Comparison of ENCODE assay signal across 1 cellular context in the genomic region with DNA sequence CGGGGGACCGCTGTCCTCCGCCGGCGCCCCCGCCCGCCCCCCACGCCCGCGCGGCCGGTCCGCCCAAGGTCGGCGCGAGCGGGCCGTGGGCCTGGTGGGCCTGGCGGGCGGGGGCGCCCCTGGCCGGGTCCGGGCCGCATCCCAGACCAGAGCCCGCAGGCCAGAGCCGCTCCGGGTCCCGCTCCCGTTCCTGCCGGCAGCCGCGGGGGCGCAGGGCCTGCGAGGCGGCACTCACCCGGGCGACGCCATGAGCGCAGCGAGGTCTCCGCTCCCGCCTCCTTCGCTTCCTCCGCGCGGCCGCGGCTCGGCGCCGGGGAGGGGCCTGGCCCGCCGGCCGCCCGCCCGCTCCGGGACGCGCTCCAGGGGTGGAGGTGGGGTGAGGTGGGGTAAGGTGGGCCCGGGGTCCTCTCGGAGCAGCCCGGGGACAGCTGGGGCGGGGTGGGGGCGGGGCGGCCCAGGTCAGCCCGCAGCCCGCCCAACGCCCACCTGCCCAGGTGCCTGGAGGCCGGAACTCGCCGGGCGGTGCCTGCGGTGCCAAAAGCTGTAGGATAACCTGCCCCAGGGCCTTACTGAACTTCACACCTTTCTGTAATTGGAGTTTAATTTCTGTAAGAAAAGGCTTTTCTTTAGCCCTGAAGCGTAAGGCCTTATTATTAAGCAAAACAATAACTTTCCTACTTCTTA.
TF ChIP-seq lines count a peak whose summit lies in the region.

A gene with protein sequence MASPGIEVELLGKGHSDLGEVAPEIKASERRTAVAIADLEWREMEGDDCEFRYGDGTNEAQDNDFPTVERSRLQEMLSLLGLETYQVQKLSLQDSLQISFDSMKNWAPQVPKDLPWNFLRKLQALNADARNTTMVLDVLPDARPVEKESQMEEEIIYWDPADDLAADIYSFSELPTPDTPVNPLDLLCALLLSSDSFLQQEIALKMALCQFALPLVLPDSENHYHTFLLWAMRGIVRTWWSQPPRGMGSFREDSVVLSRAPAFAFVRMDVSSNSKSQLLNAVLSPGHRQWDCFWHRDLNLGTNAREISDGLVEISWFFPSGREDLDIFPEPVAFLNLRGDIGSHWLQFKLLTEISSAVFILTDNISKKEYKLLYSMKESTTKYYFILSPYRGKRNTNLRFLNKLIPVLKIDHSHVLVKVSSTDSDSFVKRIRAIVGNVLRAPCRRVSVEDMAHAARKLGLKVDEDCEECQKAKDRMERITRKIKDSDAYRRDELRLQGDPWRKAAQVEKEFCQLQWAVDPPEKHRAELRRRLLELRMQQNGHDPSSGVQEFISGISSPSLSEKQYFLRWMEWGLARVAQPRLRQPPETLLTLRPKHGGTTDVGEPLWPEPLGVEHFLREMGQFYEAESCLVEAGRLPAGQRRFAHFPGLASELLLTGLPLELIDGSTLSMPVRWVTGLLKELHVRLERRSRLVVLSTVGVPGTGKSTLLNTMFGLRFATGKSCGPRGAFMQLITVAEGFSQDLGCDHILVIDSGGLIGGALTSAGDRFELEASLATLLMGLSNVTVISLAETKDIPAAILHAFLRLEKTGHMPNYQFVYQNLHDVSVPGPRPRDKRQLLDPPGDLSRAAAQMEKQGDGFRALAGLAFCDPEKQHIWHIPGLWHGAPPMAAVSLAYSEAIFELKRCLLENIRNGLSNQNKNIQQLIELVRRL (minus strand): TSS at position 270 of the 684 bp plus-strand sequence. CDS start 21 bp downstream, at position 249.

TF ChIP-seq in SK-N-SH treated with all-trans-retinoic acid at 6 μM for 48 hours, 23 proteins besides CTCF, POLR2A, EP300 and RAD21 (continued from another document):
- no peak for TF ChIP-seq RARB (CRISPR knock-in tag; IDR thresholded peaks at IDR 0.05)
- no peak for TF ChIP-seq ZFP3 (CRISPR knock-in tag; IDR thresholded peaks at IDR 0.05)
- TF ChIP-seq BACH2 (CRISPR knock-in tag; IDR thresholded peaks at IDR 0.05; ENCODE audit: borderline replicate concordance) = no peak
- TF ChIP-seq SNAI2 (CRISPR knock-in tag; IDR thresholded peaks at IDR 0.05) = no peak
- no peak for TF ChIP-seq GLIS3 (CRISPR knock-in tag; IDR thresholded peaks at IDR 0.05)
- no peak for TF ChIP-seq TOX (CRISPR knock-in tag; IDR thresholded peaks at IDR 0.05; ENCODE audit: borderline replicate concordance)
- TF ChIP-seq ZNF565 (CRISPR knock-in tag; conservative IDR thresholded peaks at IDR 0.05; ENCODE audit: low read depth) = no peak
- no peak for TF ChIP-seq OSR1 (CRISPR knock-in tag; IDR thresholded peaks at IDR 0.05)
- TF ChIP-seq ARNTL (CRISPR knock-in tag; IDR thresholded peaks at IDR 0.05; ENCODE audit: borderline replicate concordance, low read depth) = no peak
- TF ChIP-seq ISL1 (CRISPR knock-in tag; IDR thresholded peaks at IDR 0.05) = no peak
- no peak for TF ChIP-seq ZNF70 (CRISPR knock-in tag; IDR thresholded peaks at IDR 0.05)
- TF ChIP-seq, protein P1, sequence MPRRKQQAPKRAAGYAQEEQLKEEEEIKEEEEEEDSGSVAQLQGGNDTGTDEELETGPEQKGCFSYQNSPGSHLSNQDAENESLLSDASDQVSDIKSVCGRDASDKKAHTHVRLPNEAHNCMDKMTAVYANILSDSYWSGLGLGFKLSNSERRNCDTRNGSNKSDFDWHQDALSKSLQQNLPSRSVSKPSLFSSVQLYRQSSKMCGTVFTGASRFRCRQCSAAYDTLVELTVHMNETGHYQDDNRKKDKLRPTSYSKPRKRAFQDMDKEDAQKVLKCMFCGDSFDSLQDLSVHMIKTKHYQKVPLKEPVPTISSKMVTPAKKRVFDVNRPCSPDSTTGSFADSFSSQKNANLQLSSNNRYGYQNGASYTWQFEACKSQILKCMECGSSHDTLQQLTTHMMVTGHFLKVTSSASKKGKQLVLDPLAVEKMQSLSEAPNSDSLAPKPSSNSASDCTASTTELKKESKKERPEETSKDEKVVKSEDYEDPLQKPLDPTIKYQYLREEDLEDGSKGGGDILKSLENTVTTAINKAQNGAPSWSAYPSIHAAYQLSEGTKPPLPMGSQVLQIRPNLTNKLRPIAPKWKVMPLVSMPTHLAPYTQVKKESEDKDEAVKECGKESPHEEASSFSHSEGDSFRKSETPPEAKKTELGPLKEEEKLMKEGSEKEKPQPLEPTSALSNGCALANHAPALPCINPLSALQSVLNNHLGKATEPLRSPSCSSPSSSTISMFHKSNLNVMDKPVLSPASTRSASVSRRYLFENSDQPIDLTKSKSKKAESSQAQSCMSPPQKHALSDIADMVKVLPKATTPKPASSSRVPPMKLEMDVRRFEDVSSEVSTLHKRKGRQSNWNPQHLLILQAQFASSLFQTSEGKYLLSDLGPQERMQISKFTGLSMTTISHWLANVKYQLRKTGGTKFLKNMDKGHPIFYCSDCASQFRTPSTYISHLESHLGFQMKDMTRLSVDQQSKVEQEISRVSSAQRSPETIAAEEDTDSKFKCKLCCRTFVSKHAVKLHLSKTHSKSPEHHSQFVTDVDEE (CRISPR knock-in tag; IDR thresholded peaks at IDR 0.05) = no peak
- TF ChIP-seq CSDC2 (CRISPR knock-in tag; IDR thresholded peaks at IDR 0.05) = no peak
- TF ChIP-seq, protein P2, sequence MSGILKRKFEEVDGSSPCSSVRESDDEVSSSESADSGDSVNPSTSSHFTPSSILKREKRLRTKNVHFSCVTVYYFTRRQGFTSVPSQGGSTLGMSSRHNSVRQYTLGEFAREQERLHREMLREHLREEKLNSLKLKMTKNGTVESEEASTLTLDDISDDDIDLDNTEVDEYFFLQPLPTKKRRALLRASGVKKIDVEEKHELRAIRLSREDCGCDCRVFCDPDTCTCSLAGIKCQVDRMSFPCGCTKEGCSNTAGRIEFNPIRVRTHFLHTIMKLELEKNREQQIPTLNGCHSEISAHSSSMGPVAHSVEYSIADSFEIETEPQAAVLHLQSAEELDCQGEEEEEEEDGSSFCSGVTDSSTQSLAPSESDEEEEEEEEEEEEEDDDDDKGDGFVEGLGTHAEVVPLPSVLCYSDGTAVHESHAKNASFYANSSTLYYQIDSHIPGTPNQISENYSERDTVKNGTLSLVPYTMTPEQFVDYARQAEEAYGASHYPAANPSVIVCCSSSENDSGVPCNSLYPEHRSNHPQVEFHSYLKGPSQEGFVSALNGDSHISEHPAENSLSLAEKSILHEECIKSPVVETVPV (CRISPR knock-in tag; IDR thresholded peaks at IDR 0.05) = no peak
- TF ChIP-seq TCF4 (CRISPR knock-in tag; IDR thresholded peaks at IDR 0.05; ENCODE audit: borderline replicate concordance) = no peak
